ENCODE assay signal across 9 cellular contexts in genomic region chr11:119167933-119168332, GRCh38. TPM values are rescaled to one million over a fixed set of nuclear protein-coding genes. Genes with fewer than 3 reads are reported as not detected.
A peak's percentile ranks its signal among the peaks of the same experiment; 100 is the strongest.
DNase-seq lines count a peak whose midpoint lies in the region; ATAC-seq and FAIRE-seq lines count a peak whose summit lies in the region.
"Had no signal": no experiment of that assay in that cellular context is flagged by ENCODE, and none has a peak within 500 bp of the region (broad histone marks: within the 10 kb centered on the region; RNA-seq: fewer than 3 reads in every experiment).

No MANE protein-coding gene starts in this region.

- FAIRE-seq in RCC 7860 (lab: Jason Lieb, UNC): no peak

- H3K27me3 ChIP-seq in stomach smooth muscle (ENCODE audit: control insufficient read depth in 1 of 2, insufficient read depth in 2 of 2, low read length in 2 of 2): no peaks in the 10 kb centered on the region

- H3K9me3 ChIP-seq in stomach smooth muscle (ENCODE audit: control insufficient read depth in 2 of 2, low read length in 2 of 2): no peaks in the 10 kb centered on the region

- H3K4me1 Mint-ChIP-seq in activated T-cell treated with anti-CD3 and anti-CD28 coated beads, Interleukin-2, amount 50 U/mL, for 24 hours (ENCODE audit: low read depth): peaks cover 9% of the 10 kb centered on the region
- H3K4me1 Mint-ChIP-seq in activated naive CD8-positive, alpha-beta T cell (ENCODE audit: low read depth): peaks cover 8% of the 10 kb centered on the region

- peak overlapping the region in 1 of 2 donors; percentile 83 for H3K4me3 ChIP-seq in stomach smooth muscle (ENCODE audit: low read length in 2 of 2)

- H3K4me1 ChIP-seq in stomach smooth muscle (ENCODE audit: control insufficient read depth, insufficient read depth, low read length): peaks cover 11% of the 10 kb centered on the region

- peak overlapping the region; percentile 63 for H3K27ac Mint-ChIP-seq in activated T-cell treated with anti-CD3 and anti-CD28 coated beads, Interleukin-2, amount 50 U/mL, for 24 hours
- H3K27ac Mint-ChIP-seq in activated naive CD8-positive, alpha-beta T cell: peak overlapping the region; percentile 50

- H3K27ac ChIP-seq in stomach smooth muscle (ENCODE audit: low read length): peak overlapping the region; percentile 90

- H3K9ac ChIP-seq in stomach smooth muscle (ENCODE audit: low read length in 2 of 2): no peak overlapping the region

- intact Hi-C loops in left colon (cut with DNase I, micrococcal nuclease): no loop called here

- peak overlapping the region; percentile 88 for H3K4me3 Mint-ChIP-seq in activated T-cell treated with anti-CD3 and anti-CD28 coated beads, Interleukin-2, amount 50 U/mL, for 24 hours
- H3K4me3 Mint-ChIP-seq in activated naive CD8-positive, alpha-beta T cell: peak overlapping the region; percentile 79

- no peak for DNase-seq in activated T-cell treated with anti-CD3 and anti-CD28 coated beads, Interleukin-2, amount 50 U/mL, for 24 hours
- no peak for DNase-seq in activated T-cell treated with anti-CD3 and anti-CD28 coated beads, Interleukin-2, amount 50 U/mL, for 1 hour
- peak; percentile 51 to 53 for DNase-seq in left colon
- DNase-seq in NCI-H1694 treated with DMSO at 0.1 percent for 48 hours (lab: John Stamatoyannopoulos, UW): no peak
- no peak for DNase-seq in RCC 7860 (ENCODE audit: low spot score)
- DNase-seq in NCI-H2227 (lab: John Stamatoyannopoulos, UW; ENCODE audit: unreplicated experiment): no peak

- peaks cover 0 to under 1% of the 10 kb centered on the region in 2 donors for H3K36me3 ChIP-seq in stomach smooth muscle (ENCODE audit: control insufficient read depth in 2 of 2, insufficient read depth in 2 of 2, low read length in 2 of 2)

- no peaks in the 10 kb centered on the region for H3K9me3 Mint-ChIP-seq in activated T-cell treated with anti-CD3 and anti-CD28 coated beads, Interleukin-2, amount 50 U/mL, for 24 hours
- no peaks in the 10 kb centered on the region for H3K9me3 Mint-ChIP-seq in activated naive CD8-positive, alpha-beta T cell (ENCODE audit: low read depth)

- H3K27me3 Mint-ChIP-seq in activated T-cell treated with anti-CD3 and anti-CD28 coated beads, Interleukin-2, amount 50 U/mL, for 24 hours: no peaks in the 10 kb centered on the region
- no peaks in the 10 kb centered on the region for H3K27me3 Mint-ChIP-seq in activated naive CD8-positive, alpha-beta T cell

- ATAC-seq in left colon: peak; percentile 70

- H3K36me3 Mint-ChIP-seq in activated T-cell treated with anti-CD3 and anti-CD28 coated beads, Interleukin-2, amount 50 U/mL, for 24 hours (ENCODE audit: low read depth): peaks cover 4% of the 10 kb centered on the region
- no peaks in the 10 kb centered on the region for H3K36me3 Mint-ChIP-seq in activated naive CD8-positive, alpha-beta T cell

RNA-seq across cellular contexts. Expression of gene NLRX1, which starts 0.6 kb away (rescaled TPM):
- total RNA-seq in left colon: 10 to 100 TPM; 14.8 to 17.9 TPM

RNA-seq across cellular contexts. Expression of gene NHERF4, which starts 17.3 kb away (rescaled TPM):
- 10 to 100 TPM; 63.6 to 85.0 TPM for total RNA-seq in left colon
- total RNA-seq: RPMI7951 had no signal

RNA-seq across cellular contexts. Expression of gene ABCG4, which starts 19.1 kb away (rescaled TPM):
- total RNA-seq in left colon: not detected

RNA-seq across cellular contexts. Expression of gene CBL, which starts 38.2 kb away (rescaled TPM):
- 10 to 100 TPM; 12.4 to 14.1 TPM for total RNA-seq in left colon

RNA-seq across cellular contexts. Expression of gene HINFP, which starts 46.6 kb away (rescaled TPM):
- 10 to 100 TPM; 34.9 to 35.7 TPM for total RNA-seq in left colon

Comparison
In these comparisons a context has a peak if more than half of its experiments do, and no peak if none do; other contexts are left out.
1. DNase-seq: peak in left colon (2 of 2); none in activated T-cell treated with anti-CD3 and anti-CD28 coated beads, Interleukin-2, amount 50 U/mL, for 24 hours (single experiment), activated T-cell treated with anti-CD3 and anti-CD28 coated beads, Interleukin-2, amount 50 U/mL, for 1 hour (single experiment), NCI-H1694 treated with DMSO at 0.1 percent for 48 hours (single experiment), RCC 7860 (single experiment) and NCI-H2227 (single experiment).